33 cellular contexts compared by ENCODE assay signal in genomic region chr6:44706011-44706410, GRCh38.
"Had no signal": no experiment of that assay in that cellular context is flagged by ENCODE, and none has a peak within 500 bp of the region (broad histone marks: within the 10 kb centered on the region; RNA-seq: fewer than 3 reads in every experiment).

No MANE protein-coding gene starts in this region.

- DNase-seq: activated CD4-positive, alpha-beta T cell treated with anti-CD3 and anti-CD28 coated beads for 36 hours; activated CD4-positive, alpha-beta T cell treated with anti-CD3 and anti-CD28 coated beads, Interleukin-2, amount 10 ng/mL, durations not matched to agents 7 days and 5 days; activated CD4-positive, alpha-beta T cell treated with anti-CD3 and anti-CD28 coated beads, Interleukin-2, amount 50 U/mL, for 4 hours; activated CD4-positive, CD25-positive, alpha-beta regulatory T cell; activated CD4-positive, CD25-positive, alpha-beta regulatory T cell treated with anti-CD3 and anti-CD28 coated beads, Interleukin-2, amount 50 U/mL, for 72 hours; activated CD8-positive, alpha-beta memory T cell treated with anti-CD3 and anti-CD28 coated beads for 24 hours; activated CD8-positive, alpha-beta T cell treated with anti-CD3 and anti-CD28 coated beads for 36 hours; activated effector memory CD4-positive, alpha-beta T cell treated with anti-CD3 and anti-CD28 coated beads, Interleukin-2, amount 50 U/mL, for 16 hours; activated naive CD4-positive, alpha-beta T cell treated with anti-CD3 and anti-CD28 coated beads for 36 hours; activated naive CD8-positive, alpha-beta T cell treated with anti-CD3 and anti-CD28 coated beads, Interleukin-2, amount 10 ng/mL, durations not matched to agents 7 days and 5 days; activated T-cell treated with anti-CD3 and anti-CD28 coated beads, Interleukin-2, amount 50 U/mL, for 4 hours; central memory CD4-positive, alpha-beta T cell; cerebellar nuclear complex; colonic mucosa; dorsolateral prefrontal cortex; effector memory CD4-positive, alpha-beta T cell; endodermal cell; foreskin keratinocyte; gastrocnemius medialis; glutamatergic neuron; heart left ventricle; T-helper 1 cell; T-helper 17 cell; T1000 had no signal

- H3K27ac ChIP-seq: ascending aorta, breast epithelium, cardiac muscle cell, colonic mucosa, dorsolateral prefrontal cortex, esophagus muscularis mucosa, foreskin keratinocyte, gastrocnemius medialis, heart left ventricle had no signal

- H3K27ac Mint-ChIP-seq: activated CD4-positive, alpha-beta T cell treated with anti-CD3 and anti-CD28 coated beads for 36 hours; activated CD4-positive, alpha-beta T cell treated with anti-CD3 and anti-CD28 coated beads, Interleukin-2, amount 10 ng/mL, durations not matched to agents 7 days and 5 days; activated CD8-positive, alpha-beta T cell treated with anti-CD3 and anti-CD28 coated beads for 36 hours; activated naive CD4-positive, alpha-beta T cell treated with anti-CD3 and anti-CD28 coated beads for 36 hours; activated naive CD4-positive, alpha-beta T cell treated with anti-CD3 and anti-CD28 coated beads, Interleukin-2, amount 50 U/mL, for 24 hours; activated naive CD8-positive, alpha-beta T cell treated with anti-CD3 and anti-CD28 coated beads, Interleukin-2, amount 10 ng/mL, durations not matched to agents 7 days and 5 days; activated T-helper 2 cell treated with anti-CD3 and anti-CD28 coated beads, Interferon-gamma antibody, Interleukin-2, Interleukin-4, amounts not matched to agents 10 μg/mL and 5 μg/mL and 100 μg/mL, durations not matched to agents 14 hours and 24 hours and 36 hours; dendritic cell treated with granulocyte-macrophage colony-stimulating factor and Interleukin-4, amounts not matched to agents 40 ng/mL and 50 ng/mL, for 4 days; endodermal cell; T-helper 2 cell treated with Interferon-gamma antibody and Interleukin-4, amounts not matched to agents 5 μg/mL and 100 μg/mL, for 36 hours had no signal

- H3K4me3 ChIP-seq: ascending aorta, breast epithelium, cardiac muscle cell, colonic mucosa, dorsolateral prefrontal cortex, esophagus muscularis mucosa, gastrocnemius medialis, heart left ventricle had no signal

- ATAC-seq: activated CD4-positive, alpha-beta T cell treated with anti-CD3 and anti-CD28 coated beads for 36 hours; activated CD8-positive, alpha-beta T cell treated with anti-CD3 and anti-CD28 coated beads for 36 hours; activated T-cell treated with anti-CD3 and anti-CD28 coated beads, Interleukin-2, amount 50 U/mL, for 4 hours; foreskin keratinocyte; gastrocnemius medialis; heart left ventricle; T-helper 17 cell had no signal

- H3K36me3 Mint-ChIP-seq: brain had no signal

- H3K36me3 ChIP-seq: ascending aorta, breast epithelium, cardiac muscle cell, colonic mucosa, esophagus muscularis mucosa, gastrocnemius medialis, heart left ventricle had no signal

- H3K27me3 ChIP-seq: ascending aorta, breast epithelium, cardiac muscle cell, colonic mucosa, esophagus muscularis mucosa, foreskin keratinocyte, gastrocnemius medialis, heart left ventricle had no signal

- H3K4me3 Mint-ChIP-seq: activated CD4-positive, alpha-beta T cell treated with anti-CD3 and anti-CD28 coated beads for 36 hours; activated CD4-positive, alpha-beta T cell treated with anti-CD3 and anti-CD28 coated beads, Interleukin-2, amount 10 ng/mL, durations not matched to agents 7 days and 5 days; activated CD8-positive, alpha-beta T cell treated with anti-CD3 and anti-CD28 coated beads for 36 hours; activated naive CD4-positive, alpha-beta T cell treated with anti-CD3 and anti-CD28 coated beads for 36 hours; activated naive CD4-positive, alpha-beta T cell treated with anti-CD3 and anti-CD28 coated beads, Interleukin-2, amount 50 U/mL, for 24 hours; activated naive CD8-positive, alpha-beta T cell treated with anti-CD3 and anti-CD28 coated beads, Interleukin-2, amount 10 ng/mL, durations not matched to agents 7 days and 5 days; activated T-cell treated with anti-CD3 and anti-CD28 coated beads, Interleukin-2, amount 50 U/mL, for 4 hours; brain; dendritic cell treated with granulocyte-macrophage colony-stimulating factor and Interleukin-4, amounts not matched to agents 40 ng/mL and 50 ng/mL, for 4 days; endodermal cell; T-helper 17 cell; T-helper 2 cell treated with Interferon-gamma antibody and Interleukin-4, amounts not matched to agents 5 μg/mL and 100 μg/mL, for 36 hours had no signal

- H3K9me3 ChIP-seq: ascending aorta, breast epithelium, colonic mucosa, esophagus muscularis mucosa, gastrocnemius medialis, heart left ventricle had no signal

- H3K27me3 Mint-ChIP-seq: activated CD4-positive, alpha-beta T cell treated with anti-CD3 and anti-CD28 coated beads for 36 hours; activated CD4-positive, alpha-beta T cell treated with anti-CD3 and anti-CD28 coated beads, Interleukin-2, amount 10 ng/mL, durations not matched to agents 7 days and 5 days; activated CD8-positive, alpha-beta T cell treated with anti-CD3 and anti-CD28 coated beads for 36 hours; activated naive CD4-positive, alpha-beta T cell treated with anti-CD3 and anti-CD28 coated beads, Interleukin-2, amount 50 U/mL, for 24 hours; activated naive CD8-positive, alpha-beta T cell treated with anti-CD3 and anti-CD28 coated beads, Interleukin-2, amount 10 ng/mL, durations not matched to agents 7 days and 5 days; dendritic cell treated with granulocyte-macrophage colony-stimulating factor and Interleukin-4, amounts not matched to agents 40 ng/mL and 50 ng/mL, for 4 days; T-helper 17 cell had no signal

- H3K4me1 ChIP-seq: ascending aorta, breast epithelium, colonic mucosa, esophagus muscularis mucosa, foreskin keratinocyte, gastrocnemius medialis, heart left ventricle had no signal

- H3K9me3 Mint-ChIP-seq: dendritic cell treated with granulocyte-macrophage colony-stimulating factor and Interleukin-4, amounts not matched to agents 40 ng/mL and 50 ng/mL, for 4 days; endodermal cell had no signal
